Comparison of ENCODE assay signal across 8 cellular contexts in the genomic region with DNA sequence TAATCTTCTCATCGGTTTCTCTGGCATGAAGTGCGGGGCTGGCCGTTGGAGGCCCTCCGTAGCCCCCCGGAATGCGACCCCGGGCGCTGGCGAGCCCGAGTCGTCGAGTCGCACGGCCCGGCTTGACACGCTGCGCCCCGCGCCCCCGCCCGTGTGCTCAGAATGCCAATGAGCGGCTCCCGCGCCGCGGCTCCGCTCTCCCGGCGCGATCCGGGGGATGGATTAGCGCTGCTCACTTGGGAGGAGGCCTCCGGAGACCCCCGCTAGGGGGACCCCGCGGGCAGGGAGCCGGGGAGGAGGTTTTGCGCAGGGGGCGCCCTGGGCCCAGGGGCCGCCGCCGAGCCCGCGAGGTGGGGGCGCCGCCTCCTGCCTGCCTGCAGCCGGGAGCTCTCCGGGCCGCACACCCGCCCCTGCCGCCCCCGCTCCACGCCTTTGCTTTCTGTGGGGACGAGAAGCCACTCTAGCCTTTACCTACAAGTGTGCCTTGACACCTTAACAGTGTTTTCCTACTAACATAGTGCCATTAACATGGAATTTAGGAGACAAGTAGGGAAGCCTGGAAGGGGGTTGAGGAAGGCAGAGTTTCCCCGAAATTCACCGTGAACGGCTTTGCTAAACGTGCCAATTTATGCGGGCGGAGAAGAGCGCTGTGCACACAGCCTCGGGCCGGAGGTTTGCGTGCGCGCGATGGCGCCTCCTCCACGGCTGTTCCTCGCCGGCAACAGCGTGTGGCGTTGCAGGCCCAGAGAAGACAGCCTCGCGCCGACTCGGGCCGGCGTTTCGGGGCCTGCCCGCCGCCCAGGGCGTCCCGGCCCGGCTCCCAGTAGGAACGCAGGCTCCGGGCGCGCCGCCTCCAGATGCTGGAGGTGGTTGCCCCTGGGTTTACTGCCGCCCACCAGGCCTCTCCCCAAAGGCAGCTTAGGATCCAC.
DNase-seq lines count a peak whose midpoint lies in the region; ATAC-seq and TF ChIP-seq lines count a peak whose summit lies in the region.

No MANE protein-coding gene starts in this region.

- no peaks in the 10 kb centered on the region for H3K36me3 ChIP-seq in GM06990 (ENCODE audit: control insufficient read depth, insufficient read depth, low read length)

- ATAC-seq in HG02852 (IDR thresholded peaks at IDR 0.05; ENCODE audit: unreplicated experiment), result peak; percentile 45
- no peak for ATAC-seq in GM19455 (IDR thresholded peaks at IDR 0.05; ENCODE audit: unreplicated experiment)

- peak overlapping the region; percentile 32 for H3K4me3 ChIP-seq in GM06990 (replicated peaks; ENCODE audit: low read depth, low read length)

- TF ChIP-seq CTCF in GM06990 (IDR thresholded peaks at IDR 0.05; ENCODE audit: insufficient read depth, low read length, poor library complexity, severe bottlenecking), result peak; percentile 49

- DNase-seq in GM06990 (ENCODE audit: extremely low read depth, insufficient read length) (peak; percentile 45), NOMO-1 (lab: John Stamatoyannopoulos, UW; ENCODE audit: unreplicated experiment in 2 of 2) (peak; percentile 9 to 56), activated gamma-delta T cell treated with Interleukin-2 at 50 U/mL for 16 hours (peak; percentile 29), foreskin melanocyte (peak; percentile 47), pons (ENCODE audit: low spot score) (peak; percentile 20), SKM-1 treated with dmso at 0.1 percent for 144 hours (lab: John Stamatoyannopoulos, UW; ENCODE audit: unreplicated experiment) (no peak)

- peaks cover 3% of the 10 kb centered on the region for H3K27me3 ChIP-seq in GM06990 (replicated peaks; ENCODE audit: control insufficient read depth, insufficient read depth, low read length)
